Comparison of ENCODE assay signal across 7 cellular contexts in genomic region chr19:57599377-57599760, GRCh38. TPM values are rescaled to one million over a fixed set of nuclear protein-coding genes. Genes with fewer than 3 reads are reported as not detected.
A peak's percentile ranks its signal among the peaks of the same experiment; 100 is the strongest.
DNase-seq lines count a peak whose midpoint lies in the region; ATAC-seq and TF ChIP-seq lines count a peak whose summit lies in the region.

No MANE protein-coding gene starts in this region.

- peaks cover 0 to 3% (median 0%) of the 10 kb centered on the region in 3 donors for H3K36me3 ChIP-seq in Peyer's patch

- H3K27ac ChIP-seq in Peyer's patch = peak overlapping the region in 1 of 4 donors; percentile 40

- peaks cover 4% of the 10 kb centered on the region for H3K4me1 Mint-ChIP-seq in glutamatergic neuron (ENCODE audit: low read depth, unreplicated experiment)
- H3K4me1 Mint-ChIP-seq in stimulated activated naive CD8-positive, alpha-beta T cell treated with anti-CD3 and anti-CD28 coated beads, Interleukin-15, Interleukin-2, amounts not matched to agents 100 ng/mL and 50 ng/mL, for 24 hours (ENCODE audit: low read depth) = peaks cover 23% of the 10 kb centered on the region

- peak; percentile 32 for ATAC-seq in GM21390 (IDR thresholded peaks at IDR 0.05; ENCODE audit: unreplicated experiment)

- H3K4me1 ChIP-seq in Peyer's patch = peaks cover 0 to 7% (median 4%) of the 10 kb centered on the region in 4 donors

- H3K27me3 Mint-ChIP-seq in glutamatergic neuron (ENCODE audit: unreplicated experiment) = peaks cover 7% of the 10 kb centered on the region
- no peaks in the 10 kb centered on the region for H3K27me3 Mint-ChIP-seq in stimulated activated naive CD8-positive, alpha-beta T cell treated with anti-CD3 and anti-CD28 coated beads, Interleukin-15, Interleukin-2, amounts not matched to agents 100 ng/mL and 50 ng/mL, for 24 hours

- peaks cover 0 to 15% (median 0%) of the 10 kb centered on the region in 4 donors for H3K9me3 ChIP-seq in Peyer's patch

- H3K9me3 Mint-ChIP-seq in glutamatergic neuron (ENCODE audit: unreplicated experiment) = peaks cover 10% of the 10 kb centered on the region
- peaks cover 57% of the 10 kb centered on the region for H3K9me3 Mint-ChIP-seq in stimulated activated naive CD8-positive, alpha-beta T cell treated with anti-CD3 and anti-CD28 coated beads, Interleukin-15, Interleukin-2, amounts not matched to agents 100 ng/mL and 50 ng/mL, for 24 hours

- peaks cover 19% of the 10 kb centered on the region for H3K36me3 Mint-ChIP-seq in glutamatergic neuron (ENCODE audit: unreplicated experiment)
- H3K36me3 Mint-ChIP-seq in stimulated activated naive CD8-positive, alpha-beta T cell treated with anti-CD3 and anti-CD28 coated beads, Interleukin-15, Interleukin-2, amounts not matched to agents 100 ng/mL and 50 ng/mL, for 24 hours (ENCODE audit: low read depth) = peaks cover 35% of the 10 kb centered on the region

- H3K27ac Mint-ChIP-seq in glutamatergic neuron (ENCODE audit: unreplicated experiment) = peak overlapping the region; percentile 31
- H3K27ac Mint-ChIP-seq in stimulated activated naive CD8-positive, alpha-beta T cell treated with anti-CD3 and anti-CD28 coated beads, Interleukin-15, Interleukin-2, amounts not matched to agents 100 ng/mL and 50 ng/mL, for 24 hours = no peak overlapping the region

- TF ChIP-seq CTCF in Peyer's patch (IDR thresholded peaks at IDR 0.05) = no peak
- no peak for TF ChIP-seq CTCF in glutamatergic neuron (IDR thresholded peaks at IDR 0.05; ENCODE audit: partially characterized antibody, unreplicated experiment)

- H3K4me3 ChIP-seq in Peyer's patch = peak overlapping the region; percentile 59 to 92 (median 79)

- DNase-seq in Peyer's patch = no peak
- DNase-seq in glutamatergic neuron = no peak
- DNase-seq in NCI-H1694 treated with DMSO at 0.1 percent for 48 hours (lab: John Stamatoyannopoulos, UW) = no peak
- no peak for DNase-seq in NCI-H1092 treated with DMSO at 0.1 percent for 48 hours (lab: John Stamatoyannopoulos, UW)
- DNase-seq in NCI-H2196 treated with DMSO at 0.1 percent for 48 hours (lab: John Stamatoyannopoulos, UW; ENCODE audit: unreplicated experiment) = no peak

- peak overlapping the region; percentile 84 for H3K4me3 Mint-ChIP-seq in glutamatergic neuron (ENCODE audit: unreplicated experiment)
- peak overlapping the region; percentile 83 for H3K4me3 Mint-ChIP-seq in stimulated activated naive CD8-positive, alpha-beta T cell treated with anti-CD3 and anti-CD28 coated beads, Interleukin-15, Interleukin-2, amounts not matched to agents 100 ng/mL and 50 ng/mL, for 24 hours

- no peaks in the 10 kb centered on the region for H3K27me3 ChIP-seq in Peyer's patch

- no peak for TF ChIP-seq POLR2A in Peyer's patch (IDR thresholded peaks at IDR 0.05)

RNA-seq across cellular contexts. Expression of gene ZNF530, which starts 0.3 kb away (rescaled TPM):
- total RNA-seq in Peyer's patch = 1 to 10 TPM in 3 of 4 donors, under 1 TPM in 1; 0.76 to 4.1 (median 1.8) TPM
- total RNA-seq in glutamatergic neuron (ENCODE audit: unreplicated experiment) = 4.6 TPM

RNA-seq across cellular contexts. Expression of gene ZNF134, which starts 14.7 kb away (rescaled TPM):
- total RNA-seq in Peyer's patch (10 to 100 TPM in 2 of 4 donors, 1 to 10 TPM in 2; 9.6 to 18.9 (median 12.8) TPM), glutamatergic neuron (ENCODE audit: unreplicated experiment) (41.2 TPM)

RNA-seq across cellular contexts. Expression of gene ZIK1, which starts 15.4 kb away (rescaled TPM):
- total RNA-seq in Peyer's patch (1 to 10 TPM in 3 of 4 donors, under 1 TPM in 1; 0.54 to 6.6 (median 1.9) TPM), glutamatergic neuron (ENCODE audit: unreplicated experiment) (21.5 TPM)

RNA-seq across cellular contexts. Expression of gene ZNF416, which starts 20.7 kb away (rescaled TPM):
- 1 to 10 TPM; 1.9 to 5.8 (median 2.9) TPM for total RNA-seq in Peyer's patch
- 11.2 TPM for total RNA-seq in glutamatergic neuron (ENCODE audit: unreplicated experiment)

RNA-seq across cellular contexts. Expression of gene ZNF211, which starts 33.6 kb away (rescaled TPM):
- total RNA-seq in Peyer's patch (10 to 100 TPM in 3 of 4 donors, 1 to 10 TPM in 1; 8.8 to 20.6 (median 16.8) TPM), glutamatergic neuron (ENCODE audit: unreplicated experiment) (29.5 TPM)
